ENCODE assay signal across 8 cellular contexts in the genomic region with DNA sequence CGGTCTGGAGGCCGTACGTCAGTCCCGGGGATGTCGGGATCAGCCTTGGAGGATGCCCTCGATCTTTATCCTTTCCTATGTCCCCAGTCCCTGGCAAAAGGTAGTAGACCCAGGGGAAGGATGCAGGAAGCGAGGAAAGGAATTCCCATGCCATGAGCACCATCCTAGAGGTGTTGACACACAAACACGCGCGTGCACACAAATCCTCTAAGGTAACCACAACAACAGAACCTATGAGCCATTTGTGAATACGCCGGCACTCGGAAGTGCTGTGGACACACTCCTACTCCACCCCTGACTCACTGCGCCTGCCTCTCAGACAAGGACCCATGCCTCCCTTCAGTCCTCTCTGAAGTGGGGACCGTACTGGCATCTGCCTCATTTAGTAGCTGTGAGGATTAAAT. TPM values are rescaled to one million over a fixed set of nuclear protein-coding genes. Genes with fewer than 3 reads are reported as not detected.
DNase-seq lines count a peak whose midpoint lies in the region; ATAC-seq and TF ChIP-seq lines count a peak whose summit lies in the region.

No MANE protein-coding gene starts in this region.

- TF ChIP-seq CTCF in breast epithelium (IDR thresholded peaks at IDR 0.05) (peak in 2 of 3 donors; percentile 7 to 26), lower lobe of right lung (IDR thresholded peaks at IDR 0.05) (peak; percentile 11)

- peaks cover 7% of the 10 kb centered on the region in 2 donors for H3K4me1 ChIP-seq in breast epithelium
- H3K4me1 ChIP-seq in lower lobe of right lung: peaks cover 35% of the 10 kb centered on the region

- H3K9me3 ChIP-seq in breast epithelium: no peaks in the 10 kb centered on the region
- H3K9me3 ChIP-seq in lower lobe of right lung: no peaks in the 10 kb centered on the region

- no peaks in the 10 kb centered on the region for H3K36me3 ChIP-seq in breast epithelium
- no peaks in the 10 kb centered on the region for H3K36me3 ChIP-seq in lower lobe of right lung

- DNase-seq in activated T-cell treated with anti-CD3 and anti-CD28 coated beads for 24 hours (ENCODE audit: low read depth) (peak; percentile 44), RPMI8226 (peak; percentile 4), breast epithelium (ENCODE audit: low spot score in 2 of 2) (no peak), lower lobe of right lung (peak; percentile 79), cerebellar cortex (ENCODE audit: low spot score) (no peak)
- no peak for DNase-seq in activated T-cell treated with anti-CD3 and anti-CD28 coated beads, Interleukin-2, amount 50 U/mL, for 1 hour
- DNase-seq in stimulated activated CD8-positive, alpha-beta memory T cell treated with anti-CD3 and anti-CD28 coated beads, Interleukin-15, amount 100 ng/mL, for 48 hours (ENCODE audit: low read depth in 2 of 2): peak; percentile 23 to 46

- peak; percentile 64 to 77 for ATAC-seq in lower lobe of right lung
- no peak for ATAC-seq in HG02981 (IDR thresholded peaks at IDR 0.05; ENCODE audit: unreplicated experiment)

- H3K27ac ChIP-seq in breast epithelium (peak overlapping the region; percentile 96 to 97), lower lobe of right lung (peak overlapping the region; percentile 97)

- intact Hi-C loops in breast epithelium (cut with DNase I; ENCODE audit: low total_unique reads) (loop anchor here (10.0 kb wide), 1 partner anchor 391 kb away; a partner anchor contains a TSS), lower lobe of right lung (cut with DNase I) (no loop called here)

- no peak for TF ChIP-seq POLR2A in breast epithelium (IDR thresholded peaks at IDR 0.05)

- H3K27me3 ChIP-seq in breast epithelium (no peaks in the 10 kb centered on the region), lower lobe of right lung (ENCODE audit: low read depth) (no peaks in the 10 kb centered on the region)

- H3K4me3 ChIP-seq in breast epithelium (peak overlapping the region; percentile 59 to 76 (median 76)), lower lobe of right lung (peak overlapping the region; percentile 65)

RNA-seq across cellular contexts. Expression of a gene that starts 11.3 kb away (rescaled TPM):
- total RNA-seq in breast epithelium: 100 to 1,000 TPM in 2 of 3 donors, 10 to 100 TPM in 1; 15.5 to 242 (median 223) TPM
- 394 TPM for total RNA-seq in lower lobe of right lung

Comparison
In these comparisons a context has a peak if more than half of its experiments do, and no peak if none do; other contexts are left out.
1. DNase-seq: peak in activated T-cell treated with anti-CD3 and anti-CD28 coated beads for 24 hours (single experiment), RPMI8226 (single experiment), lower lobe of right lung (single experiment) and stimulated activated CD8-positive, alpha-beta memory T cell treated with anti-CD3 and anti-CD28 coated beads, Interleukin-15, amount 100 ng/mL, for 48 hours (2 of 2); none in activated T-cell treated with anti-CD3 and anti-CD28 coated beads, Interleukin-2, amount 50 U/mL, for 1 hour (single experiment), breast epithelium (0 of 2) and cerebellar cortex (single experiment).